ENCODE assay signal across 22 cellular contexts in the genomic region with DNA sequence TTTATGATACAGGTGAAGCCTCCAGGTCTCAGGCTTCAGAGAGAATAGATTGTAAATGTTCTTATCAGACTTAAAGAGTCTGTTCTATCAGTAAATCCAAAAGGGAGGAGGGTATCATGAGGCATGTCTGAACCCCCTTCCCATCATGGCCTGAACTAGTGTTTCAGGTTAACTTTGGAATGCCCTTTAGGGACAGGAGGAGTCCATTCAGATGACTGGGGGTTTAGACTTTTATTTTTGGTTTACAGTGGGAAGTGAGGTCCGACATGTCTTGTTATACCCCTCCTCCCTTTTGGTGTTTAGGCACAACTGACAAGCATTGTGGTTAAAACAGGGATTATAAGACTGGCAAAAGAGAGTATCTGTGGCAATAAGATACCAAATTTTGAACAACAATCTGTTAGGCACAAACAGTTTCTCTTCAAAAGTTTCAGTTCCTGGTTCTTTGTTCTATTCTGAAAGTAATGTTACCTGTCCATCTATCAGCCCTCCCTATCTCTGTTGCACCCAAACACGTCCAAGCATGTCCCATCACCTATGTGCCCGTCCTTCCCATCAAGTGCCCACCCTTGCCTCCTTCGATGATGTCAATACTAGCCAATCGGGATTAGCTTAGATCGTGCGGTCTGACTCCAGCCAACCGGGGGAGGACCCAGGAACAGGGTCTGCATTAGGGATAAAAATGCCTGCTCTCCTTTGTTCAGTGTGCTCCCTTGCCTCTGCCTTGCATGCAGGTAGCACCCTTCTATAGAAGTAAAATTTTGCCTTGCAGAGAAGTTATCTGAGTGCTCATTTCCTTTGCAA. TPM values are rescaled to one million over a fixed set of nuclear protein-coding genes. Genes with fewer than 3 reads are reported as not detected.
DNase-seq lines count a peak whose midpoint lies in the region; ATAC-seq, FAIRE-seq and TF ChIP-seq lines count a peak whose summit lies in the region.
"Had no signal": no experiment of that assay in that cellular context is flagged by ENCODE, and none has a peak within 500 bp of the region (broad histone marks: within the 10 kb centered on the region; RNA-seq: fewer than 3 reads in every experiment).

No MANE protein-coding gene starts in this region.

- H3K4me3 ChIP-seq in GM06990 (replicated peaks; ENCODE audit: low read depth, low read length) (no peak overlapping the region), Karpas-422 (ENCODE audit: low read length) (peak overlapping the region; percentile 8; the same call in 1 of the 2 replicates), GM12878 (peak overlapping the region; percentile 22; the same call in 1 of the 2 replicates), A673 (ENCODE audit: low read depth, low read length, poor library complexity, severe bottlenecking) (no peak overlapping the region)
- H3K4me3 ChIP-seq: gastroesophageal sphincter, transverse colon had no signal

- TF ChIP-seq RAD21 in GM12878 (IDR thresholded peaks at IDR 0.05; ENCODE audit: insufficient read depth, low read depth, low read length): no peak

- TF ChIP-seq CTCF in GM06990 (IDR thresholded peaks at IDR 0.05; ENCODE audit: insufficient read depth, low read length, poor library complexity, severe bottlenecking) (no peak), GM12878 (IDR thresholded peaks at IDR 0.05 in 2 of 3, conservative IDR thresholded peaks at IDR 0.05 in 1 of 3; ENCODE audit: control insufficient read depth in 2 of 3, extremely low read depth in 1 of 3, insufficient read depth in 1 of 3, low read depth in 3 of 3, low read length in 3 of 3) (no peak), A673 (conservative IDR thresholded peaks at IDR 0.05; ENCODE audit: low read depth, low read length) (no peak)

- 46% methylated on average over 8 of the region's 8 CpGs for WGBS in GM12878 (ENCODE audit: insufficient coverage, insufficient replicate concordance, low lambda C conversion rate, missing lambda C conversion rate)

- no peaks in the 10 kb centered on the region for H3K79me2 ChIP-seq in Karpas-422 (ENCODE audit: low read length)
- no peaks in the 10 kb centered on the region for H3K79me2 ChIP-seq in GM12878 (ENCODE audit: control insufficient read depth, insufficient read depth, low read length)

- no peaks in the 10 kb centered on the region for H3K9me2 ChIP-seq in Karpas-422 (replicated peaks; ENCODE audit: insufficient read depth, low read length)

- SMC1A ChIA-PET in GM12878 (lab: Charles Lee; ENCODE audit: uncharacterized antibody, unreplicated experiment): interaction anchor here (1.5 to 1.6 kb wide), 2 partner anchors 31 to 33 kb away, joined by 3 to 4 read pairs; a partner anchor contains a TSS

- POLR2A ChIA-PET in GM12878 (lab: Charles Lee) (interaction anchor here (0.6 to 1.3 kb wide), 4 partner anchors 48 to 1754 kb away, joined by 3 read pairs; no protein-coding TSS in a partner anchor), A673 (lab: Charles Lee; ENCODE audit: low non-redundant PET) (no interaction called here)

- TF ChIP-seq POLR2A in GM12878 (IDR thresholded peaks at IDR 0.05; ENCODE audit: low read depth, low read length): no peak

- peaks cover 29% of the 10 kb centered on the region for H3K4me1 ChIP-seq in Karpas-422 (ENCODE audit: low read length)
- H3K4me1 ChIP-seq in GM12878 (ENCODE audit: control insufficient read depth, insufficient read depth, low read length): peaks cover 37% of the 10 kb centered on the region
- H3K4me1 ChIP-seq in A673 (ENCODE audit: insufficient read depth, low read length, poor library complexity, severe bottlenecking): no peaks in the 10 kb centered on the region

- DNase-seq in GM06990 (ENCODE audit: extremely low read depth, insufficient read length) (peak; percentile 62), Karpas-422 (no peak), GM12878 (ENCODE audit: low read depth, low spot score) (peak; percentile 57), A673 (ENCODE audit: low spot score) (no peak), glomerular visceral epithelial cell (ENCODE audit: extremely low spot score) (no peak)
- DNase-seq: amygdala; caudate nucleus; CD8-positive, alpha-beta memory T cell; DND-41; NCI-H1436 treated with DMSO at 0.1 percent for 48 hours; Right ventricle myocardium superior; T-cell; transverse colon had no signal

- no peaks in the 10 kb centered on the region for H3K36me3 ChIP-seq in GM06990 (ENCODE audit: control insufficient read depth, insufficient read depth, low read length)
- H3K36me3 ChIP-seq in Karpas-422 (ENCODE audit: insufficient read depth, low read length): no peaks in the 10 kb centered on the region
- H3K36me3 ChIP-seq in GM12878 (ENCODE audit: control insufficient read depth in 2 of 2, insufficient read depth in 2 of 2, low read length in 1 of 2): no peaks in the 10 kb centered on the region
- no peaks in the 10 kb centered on the region for H3K36me3 ChIP-seq in A673 (ENCODE audit: insufficient read depth, low read length, poor library complexity, severe bottlenecking)
- H3K36me3 ChIP-seq: gastroesophageal sphincter, transverse colon had no signal

- ATAC-seq in GM19324 (IDR thresholded peaks at IDR 0.05; ENCODE audit: low FRiP score, unreplicated experiment) (peak; percentile 55), GM12878 (peak; percentile 80), HG03108 (IDR thresholded peaks at IDR 0.05; ENCODE audit: unreplicated experiment) (no peak), GM19395 (IDR thresholded peaks at IDR 0.05; ENCODE audit: unreplicated experiment) (no peak)
- ATAC-seq: gastroesophageal sphincter; left lobe of liver; stimulated activated effector memory CD8-positive, alpha-beta T cell treated with anti-CD3 and anti-CD28 coated beads, Interleukin-12 subunit alpha, Interleukin-12 subunit beta, amount 100 ng/mL, for 72 hours; T-cell had no signal

- H3K9me3 ChIP-seq in Karpas-422 (ENCODE audit: low read length) (no peaks in the 10 kb centered on the region), GM12878 (replicated peaks; ENCODE audit: control insufficient read depth, insufficient read depth, low read length) (peaks cover 5% of the 10 kb centered on the region; the same call in 2 of the 3 replicates), A673 (ENCODE audit: low read depth, low read length, poor library complexity, severe bottlenecking) (no peaks in the 10 kb centered on the region)
- H3K9me3 ChIP-seq: gastroesophageal sphincter, transverse colon had no signal

- H3K27me3 ChIP-seq in GM06990 (replicated peaks; ENCODE audit: control insufficient read depth, insufficient read depth, low read length): no peaks in the 10 kb centered on the region
- H3K27me3 ChIP-seq in Karpas-422 (ENCODE audit: low read length): no peaks in the 10 kb centered on the region
- H3K27me3 ChIP-seq in GM12878 (replicated peaks in 1 of 2; ENCODE audit: control insufficient read depth in 2 of 2, insufficient read depth in 2 of 2, low read length in 1 of 2): no peaks in the 10 kb centered on the region
- no peaks in the 10 kb centered on the region for H3K27me3 ChIP-seq in A673 (replicated peaks; ENCODE audit: insufficient read depth, low read depth, low read length, poor library complexity)
- H3K27me3 ChIP-seq: transverse colon had no signal

- CTCF ChIA-PET in GM12878 (lab: Yijun Ruan, JAX): interaction anchor here (0.9 to 1.7 kb wide), 4 partner anchors 14 to 115 kb away, joined by 3 to 6 read pairs (median 3); no protein-coding TSS in a partner anchor
- CTCF ChIA-PET in A673 (lab: Charles Lee): no interaction called here

- H4K20me1 ChIP-seq in Karpas-422 (ENCODE audit: insufficient read depth, low read depth, low read length): no peaks in the 10 kb centered on the region
- no peaks in the 10 kb centered on the region for H4K20me1 ChIP-seq in GM12878 (ENCODE audit: control insufficient read depth, insufficient read depth)

- H2AFZ ChIP-seq in Karpas-422 (ENCODE audit: low read length) (peak overlapping the region; percentile 68), GM12878 (ENCODE audit: control insufficient read depth, low read depth, low read length) (peak overlapping the region; percentile 73)

- intact Hi-C loops in GM12878 (cut with micrococcal nuclease; ENCODE audit: unreplicated experiment) (no loop called here), A673 (cut with micrococcal nuclease; ENCODE audit: unreplicated experiment) (no loop called here)

- no peak overlapping the region for H3K27ac ChIP-seq in Karpas-422 (ENCODE audit: low read length)
- H3K27ac ChIP-seq in GM12878 (ENCODE audit: control insufficient read depth, insufficient read depth): peak overlapping the region; percentile 78
- H3K27ac ChIP-seq in A673 (ENCODE audit: low read depth, low read length, poor library complexity, severe bottlenecking): no peak overlapping the region
- H3K27ac ChIP-seq: gastroesophageal sphincter had no signal

- H3K9ac ChIP-seq in Karpas-422 (ENCODE audit: low read length): peak overlapping the region; percentile 12; the same call in 1 of the 2 replicates
- peak overlapping the region; percentile 8; the same call in 1 of the 2 replicates for H3K9ac ChIP-seq in GM12878 (ENCODE audit: control insufficient read depth, insufficient read depth, low read length)

- H3K4me2 ChIP-seq in Karpas-422 (ENCODE audit: low read depth, low read length, poor library complexity, severe bottlenecking) (peak overlapping the region; percentile 42), GM12878 (ENCODE audit: control insufficient read depth, insufficient read depth) (peak overlapping the region; percentile 69)

- RAD21 ChIA-PET in GM12878 (lab: Charles Lee; ENCODE audit: unreplicated experiment): interaction anchor here (1.0 kb wide), 1 partner anchor 31 kb away, joined by 3 read pairs; a partner anchor contains a TSS

- peak; percentile 65 for FAIRE-seq in GM12878 (lab: Jason Lieb, UNC)
- FAIRE-seq: H54 had no signal

- BruUV-seq in GM12878 (replicated peaks; lab: Mats Ljungman, UMichigan) (no TSS peak), A673 (replicated peaks; lab: Mats Ljungman, UMichigan) (no TSS peak)

- 0 out of 4 replicates have a peak, but pooled peaks of 1 of the 2 experiments have one; percentile 16 for TF ChIP-seq EP300 in GM12878 (IDR thresholded peaks at IDR 0.05; ENCODE audit: borderline replicate concordance in 1 of 2, control insufficient read depth in 1 of 2, low read depth in 2 of 2, low read length in 2 of 2)

- in situ Hi-C loops in GM12878 (cut with MboI): no loop called here

RNA-seq across cellular contexts. Expression of a gene that starts 16.4 kb away (rescaled TPM):
- total RNA-seq in Karpas-422 (2014; rRNA removed; shearing (Covaris generic); ENCODE audit: low replicate concordance): not detected in 2 replicates
- not detected in 2 replicates for total RNA-seq in GM12878 (2013; cell fraction: nucleolus; rRNA removed)
- total RNA-seq in GM12878 (2014; rRNA removed): not detected in 2 replicates
- not detected in 2 replicates for total RNA-seq in GM12878 (2014; rRNA removed; fragmentation: Illumina TruSeq; extraction: Trizol)
- not detected in 2 replicates for total RNA-seq in GM12878 (2021)
- not detected for polyA plus RNA-seq in GM12878 (2011; ENCODE audit: low read depth)
- polyA plus RNA-seq in GM12878 (2011; rRNA removed): not detected in 2 replicates
- polyA plus RNA-seq in GM12878 (2011; cell fraction: cytosol; rRNA removed): not detected in 2 replicates
- not detected in 2 replicates for polyA plus RNA-seq in GM12878 (2011; cell fraction: nucleus; rRNA removed)
- not detected in 2 replicates for polyA plus RNA-seq in GM12878 (2012)
- polyA plus RNA-seq in GM12878 (2014; fragmentation: Illumina TruSeq; extraction: Trizol): not detected in 2 replicates
- not detected for polyA plus RNA-seq in GM12878 (2014; fragmentation: Nextera tagmentation; extraction: Ambion mirVana)
- not detected in 2 replicates for polyA plus RNA-seq in GM12878 (2014; rRNA removed)
- not detected for polyA plus RNA-seq in GM12878 (2016; fragmentation: Nextera tagmentation; extraction: Ambion mirVana)
- polyA minus RNA-seq in GM12878 (2011; rRNA and poly(A)+ RNA removed): not detected in 2 replicates
- not detected in 2 replicates for polyA minus RNA-seq in GM12878 (2011; cell fraction: cytosol; rRNA and poly(A)+ RNA removed)
- polyA minus RNA-seq in GM12878 (2011; cell fraction: nucleus; rRNA and poly(A)+ RNA removed): not detected in 2 replicates
- not detected in 2 replicates for total RNA-seq in A673 (2021)
- total RNA-seq: CD8-positive, alpha-beta memory T cell; Right ventricle myocardium superior; T-cell; transverse colon had no signal
- polyA plus RNA-seq: CD8-positive, alpha-beta memory T cell had no signal

RNA-seq across cellular contexts. Expression of a gene that starts 26.0 kb away (rescaled TPM):
- total RNA-seq in Karpas-422 (2014; rRNA removed; shearing (Covaris generic); ENCODE audit: low replicate concordance): not detected in 2 replicates
- total RNA-seq in GM12878 (2013; cell fraction: nucleolus; rRNA removed): not detected in 2 replicates
- total RNA-seq in GM12878 (2014; rRNA removed) (not detected in 2 replicates), GM12878 (2014; rRNA removed; fragmentation: Illumina TruSeq; extraction: Trizol) (not detected in 2 replicates), GM12878 (2021) (not detected in 2 replicates), A673 (2021) (not detected in 2 replicates)
- polyA plus RNA-seq in GM12878 (2011; ENCODE audit: low read depth): not detected
- polyA plus RNA-seq in GM12878 (2011; rRNA removed) (not detected in 2 replicates), GM12878 (2014; fragmentation: Illumina TruSeq; extraction: Trizol) (not detected in 2 replicates), GM12878 (2014; fragmentation: Nextera tagmentation; extraction: Ambion mirVana) (not detected), GM12878 (2014; rRNA removed) (not detected in 2 replicates), GM12878 (2016; fragmentation: Nextera tagmentation; extraction: Ambion mirVana) (not detected)
- polyA plus RNA-seq in GM12878 (2011; cell fraction: cytosol; rRNA removed): not detected in 2 replicates
- polyA plus RNA-seq in GM12878 (2011; cell fraction: nucleus; rRNA removed): not detected in 2 replicates
- polyA plus RNA-seq in GM12878 (2012): not detected in 2 replicates
- polyA minus RNA-seq in GM12878 (2011; rRNA and poly(A)+ RNA removed): not detected in 2 replicates
- not detected in 2 replicates for polyA minus RNA-seq in GM12878 (2011; cell fraction: cytosol; rRNA and poly(A)+ RNA removed)
- not detected in 2 replicates for polyA minus RNA-seq in GM12878 (2011; cell fraction: nucleus; rRNA and poly(A)+ RNA removed)
- total RNA-seq: CD8-positive, alpha-beta memory T cell; gastroesophageal sphincter; left lobe of liver; mucosa of gallbladder; Right ventricle myocardium superior; T-cell; transverse colon had no signal
- polyA plus RNA-seq: CD8-positive, alpha-beta memory T cell; esophagus had no signal

RNA-seq across cellular contexts. Expression of a gene that starts 30.7 kb away (rescaled TPM):
- total RNA-seq in Karpas-422 (2014; rRNA removed; shearing (Covaris generic); ENCODE audit: low replicate concordance): 65.7 and 81.4 TPM in 2 replicates
- 22.0 and 23.1 TPM in 2 replicates for total RNA-seq in GM12878 (2013; cell fraction: nucleolus; rRNA removed)
- total RNA-seq in GM12878 (2014; rRNA removed): 59.9 and 78.0 TPM in 2 replicates
- 32.6 and 34.7 TPM in 2 replicates for total RNA-seq in GM12878 (2014; rRNA removed; fragmentation: Illumina TruSeq; extraction: Trizol)
- 50.6 and 51.3 TPM in 2 replicates for total RNA-seq in GM12878 (2021)
- polyA plus RNA-seq in GM12878 (2011; ENCODE audit: low read depth): 23.1 TPM
- polyA plus RNA-seq in GM12878 (2011; rRNA removed): 22.6 and 38.7 TPM in 2 replicates
- polyA plus RNA-seq in GM12878 (2011; cell fraction: cytosol; rRNA removed): 57.1 and 62.5 TPM in 2 replicates
- polyA plus RNA-seq in GM12878 (2011; cell fraction: nucleus; rRNA removed): 64.0 and 67.5 TPM in 2 replicates
- polyA plus RNA-seq in GM12878 (2012): 29.3 and 37.0 TPM in 2 replicates
- polyA plus RNA-seq in GM12878 (2014; fragmentation: Illumina TruSeq; extraction: Trizol): 44.9 and 54.2 TPM in 2 replicates
- polyA plus RNA-seq in GM12878 (2014; fragmentation: Nextera tagmentation; extraction: Ambion mirVana): 10 to 100 TPM; 26.3 to 45.7 TPM
- 59.7 and 69.1 TPM in 2 replicates for polyA plus RNA-seq in GM12878 (2014; rRNA removed)
- polyA plus RNA-seq in GM12878 (2016; fragmentation: Nextera tagmentation; extraction: Ambion mirVana): 100 to 1,000 TPM in 1 of 2 experiments, 10 to 100 TPM in 1; 87.2 to 101 TPM
- polyA minus RNA-seq in GM12878 (2011; rRNA and poly(A)+ RNA removed): 55.8 and 57.1 TPM in 2 replicates
- polyA minus RNA-seq in GM12878 (2011; cell fraction: cytosol; rRNA and poly(A)+ RNA removed): 9.1 and 13.9 TPM in 2 replicates
- polyA minus RNA-seq in GM12878 (2011; cell fraction: nucleus; rRNA and poly(A)+ RNA removed): 13.7 and 20.0 TPM in 2 replicates
- 52.7 and 53.8 TPM in 2 replicates for total RNA-seq in A673 (2021)

RNA-seq across cellular contexts. Expression of a gene that starts 41.5 kb away (rescaled TPM):
- 1.4 and 2.4 TPM in 2 replicates for total RNA-seq in Karpas-422 (2014; rRNA removed; shearing (Covaris generic); ENCODE audit: low replicate concordance)
- total RNA-seq in GM12878 (2013; cell fraction: nucleolus; rRNA removed): 0.15 and 0.23 TPM in 2 replicates
- total RNA-seq in GM12878 (2014; rRNA removed) (not detected in 2 replicates), GM12878 (2014; rRNA removed; fragmentation: Illumina TruSeq; extraction: Trizol) (0.14 and 0.18 TPM in 2 replicates), GM12878 (2021) (0.29 TPM in 1 of 2 replicates, not detected in the other), A673 (2021) (0.22 TPM in 1 of 2 replicates, not detected in the other)
- 0.22 TPM for polyA plus RNA-seq in GM12878 (2011; ENCODE audit: low read depth)
- polyA plus RNA-seq in GM12878 (2011; rRNA removed) (0.14 TPM in 1 of 2 replicates, not detected in the other), GM12878 (2014; fragmentation: Illumina TruSeq; extraction: Trizol) (0.04 TPM in 1 of 2 replicates, not detected in the other), GM12878 (2014; fragmentation: Nextera tagmentation; extraction: Ambion mirVana) (under 1 TPM; 0.16 to 0.35 TPM), GM12878 (2014; rRNA removed) (0.09 and 0.32 TPM in 2 replicates), GM12878 (2016; fragmentation: Nextera tagmentation; extraction: Ambion mirVana) (under 1 TPM; 0.19 to 0.21 TPM)
- 0.07 TPM in 1 of 2 replicates, not detected in the other for polyA plus RNA-seq in GM12878 (2011; cell fraction: cytosol; rRNA removed)
- polyA plus RNA-seq in GM12878 (2011; cell fraction: nucleus; rRNA removed): 0.09 TPM in 1 of 2 replicates, not detected in the other
- polyA plus RNA-seq in GM12878 (2012): 0.42 and 0.72 TPM in 2 replicates
- polyA minus RNA-seq in GM12878 (2011; rRNA and poly(A)+ RNA removed): not detected in 2 replicates
- not detected in 2 replicates for polyA minus RNA-seq in GM12878 (2011; cell fraction: cytosol; rRNA and poly(A)+ RNA removed)
- 0.10 TPM in 1 of 2 replicates, not detected in the other for polyA minus RNA-seq in GM12878 (2011; cell fraction: nucleus; rRNA and poly(A)+ RNA removed)

RNA-seq across cellular contexts. Expression of a gene that starts 46.2 kb away (rescaled TPM):
- total RNA-seq in Karpas-422 (2014; rRNA removed; shearing (Covaris generic); ENCODE audit: low replicate concordance): not detected in 2 replicates
- total RNA-seq in GM12878 (2013; cell fraction: nucleolus; rRNA removed): 0.34 TPM in 1 of 2 replicates, not detected in the other
- not detected in 2 replicates for total RNA-seq in GM12878 (2014; rRNA removed)
- total RNA-seq in GM12878 (2014; rRNA removed; fragmentation: Illumina TruSeq; extraction: Trizol): not detected in 2 replicates
- total RNA-seq in GM12878 (2021): 0.11 TPM in 1 of 2 replicates, not detected in the other
- polyA plus RNA-seq in GM12878 (2011; ENCODE audit: low read depth): not detected
- 0.04 TPM in 1 of 2 replicates, not detected in the other for polyA plus RNA-seq in GM12878 (2011; rRNA removed)
- polyA plus RNA-seq in GM12878 (2011; cell fraction: cytosol; rRNA removed): 0.05 TPM in 1 of 2 replicates, not detected in the other
- polyA plus RNA-seq in GM12878 (2011; cell fraction: nucleus; rRNA removed): not detected in 2 replicates
- polyA plus RNA-seq in GM12878 (2012): 0.20 and 0.24 TPM in 2 replicates
- 0.06 TPM in 1 of 2 replicates, not detected in the other for polyA plus RNA-seq in GM12878 (2014; fragmentation: Illumina TruSeq; extraction: Trizol)
- polyA plus RNA-seq in GM12878 (2014; fragmentation: Nextera tagmentation; extraction: Ambion mirVana): not detected
- polyA plus RNA-seq in GM12878 (2014; rRNA removed): not detected in 2 replicates
- under 1 TPM in 1 of 2 experiments, not detected in 1; 0.21 TPM for polyA plus RNA-seq in GM12878 (2016; fragmentation: Nextera tagmentation; extraction: Ambion mirVana)
- polyA minus RNA-seq in GM12878 (2011; rRNA and poly(A)+ RNA removed): not detected in 2 replicates
- not detected in 2 replicates for polyA minus RNA-seq in GM12878 (2011; cell fraction: cytosol; rRNA and poly(A)+ RNA removed)
- polyA minus RNA-seq in GM12878 (2011; cell fraction: nucleus; rRNA and poly(A)+ RNA removed): not detected in 2 replicates
- 8.4 and 9.4 TPM in 2 replicates for total RNA-seq in A673 (2021)

Comparison
In these comparisons a context has a peak if more than half of its experiments do, and no peak if none do; other contexts are left out.
1. DNase-seq: peak in GM06990 (single experiment) and GM12878 (single experiment); none in Karpas-422 (single experiment), A673 (single experiment) and glomerular visceral epithelial cell (single experiment).
2. H3K4me3 ChIP-seq: peak in Karpas-422 (single experiment) and GM12878 (single experiment); none in GM06990 (single experiment) and A673 (single experiment).
3. ATAC-seq: peak in GM19324 (single experiment) and GM12878 (single experiment); none in HG03108 (single experiment) and GM19395 (single experiment).